In the genomic region with DNA sequence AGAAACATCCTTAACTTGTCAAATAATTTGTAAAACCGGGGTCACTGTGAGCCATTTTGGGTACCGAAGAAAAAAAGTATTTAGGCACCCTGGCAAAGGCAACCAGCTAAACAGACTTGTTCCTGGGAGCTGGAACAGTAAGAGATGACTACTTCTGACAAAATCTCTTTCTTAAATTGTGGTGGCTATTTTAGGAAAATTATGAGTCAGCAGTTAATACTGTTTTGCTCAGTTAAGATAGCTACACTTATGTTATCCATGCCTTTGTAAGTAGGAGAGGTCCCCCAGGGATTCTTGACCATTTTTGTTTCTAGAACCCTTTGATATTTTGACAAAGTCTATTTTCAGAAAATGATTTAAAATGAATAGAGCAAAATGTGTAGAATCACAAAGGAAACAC, we compare ENCODE assay signal across 2 cellular contexts.
TF ChIP-seq lines count a peak whose summit lies in the region.

No MANE protein-coding gene starts in this region.

TF ChIP-seq in A549, 52 proteins besides CTCF, POLR2A, EP300 and RAD21 (continued from another document):
- no peak for TF ChIP-seq HOXB5 (CRISPR knock-in tag; IDR thresholded peaks at IDR 0.05)

TF ChIP-seq in HCT116, 20 proteins besides CTCF, POLR2A, EP300 and RAD21 (continued from another document):
- TF ChIP-seq, protein P1, sequence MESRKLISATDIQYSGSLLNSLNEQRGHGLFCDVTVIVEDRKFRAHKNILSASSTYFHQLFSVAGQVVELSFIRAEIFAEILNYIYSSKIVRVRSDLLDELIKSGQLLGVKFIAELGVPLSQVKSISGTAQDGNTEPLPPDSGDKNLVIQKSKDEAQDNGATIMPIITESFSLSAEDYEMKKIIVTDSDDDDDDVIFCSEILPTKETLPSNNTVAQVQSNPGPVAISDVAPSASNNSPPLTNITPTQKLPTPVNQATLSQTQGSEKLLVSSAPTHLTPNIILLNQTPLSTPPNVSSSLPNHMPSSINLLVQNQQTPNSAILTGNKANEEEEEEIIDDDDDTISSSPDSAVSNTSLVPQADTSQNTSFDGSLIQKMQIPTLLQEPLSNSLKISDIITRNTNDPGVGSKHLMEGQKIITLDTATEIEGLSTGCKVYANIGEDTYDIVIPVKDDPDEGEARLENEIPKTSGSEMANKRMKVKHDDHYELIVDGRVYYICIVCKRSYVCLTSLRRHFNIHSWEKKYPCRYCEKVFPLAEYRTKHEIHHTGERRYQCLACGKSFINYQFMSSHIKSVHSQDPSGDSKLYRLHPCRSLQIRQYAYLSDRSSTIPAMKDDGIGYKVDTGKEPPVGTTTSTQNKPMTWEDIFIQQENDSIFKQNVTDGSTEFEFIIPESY (IDR thresholded peaks at IDR 0.05; ENCODE audit: extremely low read depth, insufficient replicate concordance, low read length), result no peak
- TF ChIP-seq TCF7L2 (IDR thresholded peaks at IDR 0.05; ENCODE audit: borderline replicate concordance, extremely low read depth, insufficient read depth, insufficient read length) (no peak), SIN3A (IDR thresholded peaks at IDR 0.05; ENCODE audit: low read depth) (no peak), CEBPB (IDR thresholded peaks at IDR 0.05; ENCODE audit: low read depth) (no peak), EGR1 (IDR thresholded peaks at IDR 0.05; ENCODE audit: low read depth) (no peak), SRF (IDR thresholded peaks at IDR 0.05; ENCODE audit: low read depth) (no peak), EZH2 (IDR thresholded peaks at IDR 0.05) (no peak), ELF1 (IDR thresholded peaks at IDR 0.05; ENCODE audit: borderline replicate concordance, low read depth) (no peak), JUND (IDR thresholded peaks at IDR 0.05) (no peak), ZNF274 (IDR thresholded peaks at IDR 0.05; ENCODE audit: low read depth, low read length) (no peak), CBX3 (IDR thresholded peaks at IDR 0.05; ENCODE audit: low read depth) (no peak), FOSL1 (IDR thresholded peaks at IDR 0.05; ENCODE audit: low read depth) (no peak), SP1 (IDR thresholded peaks at IDR 0.05; ENCODE audit: low read depth) (no peak), EZH2phosphoT487 (IDR thresholded peaks at IDR 0.05; ENCODE audit: borderline replicate concordance) (no peak), ZFX (IDR thresholded peaks at IDR 0.05) (no peak)
- TF ChIP-seq, protein P2, sequence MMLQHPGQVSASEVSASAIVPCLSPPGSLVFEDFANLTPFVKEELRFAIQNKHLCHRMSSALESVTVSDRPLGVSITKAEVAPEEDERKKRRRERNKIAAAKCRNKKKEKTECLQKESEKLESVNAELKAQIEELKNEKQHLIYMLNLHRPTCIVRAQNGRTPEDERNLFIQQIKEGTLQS (IDR thresholded peaks at IDR 0.05), result no peak
- TF ChIP-seq, protein P3, sequence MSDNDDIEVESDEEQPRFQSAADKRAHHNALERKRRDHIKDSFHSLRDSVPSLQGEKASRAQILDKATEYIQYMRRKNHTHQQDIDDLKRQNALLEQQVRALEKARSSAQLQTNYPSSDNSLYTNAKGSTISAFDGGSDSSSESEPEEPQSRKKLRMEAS (IDR thresholded peaks at IDR 0.05), result no peak
- TF ChIP-seq, protein P4, sequence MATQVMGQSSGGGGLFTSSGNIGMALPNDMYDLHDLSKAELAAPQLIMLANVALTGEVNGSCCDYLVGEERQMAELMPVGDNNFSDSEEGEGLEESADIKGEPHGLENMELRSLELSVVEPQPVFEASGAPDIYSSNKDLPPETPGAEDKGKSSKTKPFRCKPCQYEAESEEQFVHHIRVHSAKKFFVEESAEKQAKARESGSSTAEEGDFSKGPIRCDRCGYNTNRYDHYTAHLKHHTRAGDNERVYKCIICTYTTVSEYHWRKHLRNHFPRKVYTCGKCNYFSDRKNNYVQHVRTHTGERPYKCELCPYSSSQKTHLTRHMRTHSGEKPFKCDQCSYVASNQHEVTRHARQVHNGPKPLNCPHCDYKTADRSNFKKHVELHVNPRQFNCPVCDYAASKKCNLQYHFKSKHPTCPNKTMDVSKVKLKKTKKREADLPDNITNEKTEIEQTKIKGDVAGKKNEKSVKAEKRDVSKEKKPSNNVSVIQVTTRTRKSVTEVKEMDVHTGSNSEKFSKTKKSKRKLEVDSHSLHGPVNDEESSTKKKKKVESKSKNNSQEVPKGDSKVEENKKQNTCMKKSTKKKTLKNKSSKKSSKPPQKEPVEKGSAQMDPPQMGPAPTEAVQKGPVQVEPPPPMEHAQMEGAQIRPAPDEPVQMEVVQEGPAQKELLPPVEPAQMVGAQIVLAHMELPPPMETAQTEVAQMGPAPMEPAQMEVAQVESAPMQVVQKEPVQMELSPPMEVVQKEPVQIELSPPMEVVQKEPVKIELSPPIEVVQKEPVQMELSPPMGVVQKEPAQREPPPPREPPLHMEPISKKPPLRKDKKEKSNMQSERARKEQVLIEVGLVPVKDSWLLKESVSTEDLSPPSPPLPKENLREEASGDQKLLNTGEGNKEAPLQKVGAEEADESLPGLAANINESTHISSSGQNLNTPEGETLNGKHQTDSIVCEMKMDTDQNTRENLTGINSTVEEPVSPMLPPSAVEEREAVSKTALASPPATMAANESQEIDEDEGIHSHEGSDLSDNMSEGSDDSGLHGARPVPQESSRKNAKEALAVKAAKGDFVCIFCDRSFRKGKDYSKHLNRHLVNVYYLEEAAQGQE (IDR thresholded peaks at IDR 0.05; ENCODE audit: low read depth), result no peak
